Comparison of ENCODE assay signal across 22 cellular contexts in genomic region chr7:47471831-47472230, GRCh38.
DNase-seq lines count a peak whose midpoint lies in the region; ATAC-seq and TF ChIP-seq lines count a peak whose summit lies in the region.
"Had no signal": no experiment of that assay in that cellular context is flagged by ENCODE, and none has a peak within 500 bp of the region (broad histone marks: within the 10 kb centered on the region; RNA-seq: fewer than 3 reads in every experiment).

No MANE protein-coding gene starts in this region.

- H4K20me1 ChIP-seq in GM23248 (ENCODE audit: insufficient read depth), result no peaks in the 10 kb centered on the region

- peaks cover 14% of the 10 kb centered on the region for H3F3A ChIP-seq in GM23248 (ENCODE audit: insufficient read depth)

- peaks cover 4% of the 10 kb centered on the region for H3K27me3 Mint-ChIP-seq in nephron progenitor cell (ENCODE audit: low read depth, poor library complexity)
- no peaks in the 10 kb centered on the region for H3K27me3 Mint-ChIP-seq in activated T-cell treated with anti-CD3 and anti-CD28 coated beads, Interleukin-2, amount 50 U/mL, for 4 hours (ENCODE audit: low read depth)

- no peaks in the 10 kb centered on the region for H3K27me3 ChIP-seq in GM23248 (replicated peaks; ENCODE audit: insufficient read depth)
- no peaks in the 10 kb centered on the region for H3K27me3 ChIP-seq in spleen (replicated peaks in 1 of 7)
- H3K27me3 ChIP-seq: esophagus squamous epithelium, gastroesophageal sphincter, testis had no signal

- in situ Hi-C loops in GM23248 (cut with MboI), result no loop called here

- DNase-seq in GM23248, result peak; percentile 14
- DNase-seq in nephron progenitor cell, result no peak
- no peak for DNase-seq in spleen
- no peak for DNase-seq in KG1 (lab: John Stamatoyannopoulos, UW)
- no peak for DNase-seq in GM10248 (ENCODE audit: extremely low spot score)
- no peak for DNase-seq in activated T-cell treated with anti-CD3 and anti-CD28 coated beads, Interleukin-2, amount 50 U/mL, for 4 hours
- DNase-seq: activated CD8-positive, alpha-beta memory T cell treated with anti-CD3 and anti-CD28 coated beads, Interleukin-2, amount 50 U/mL, for 4 hours; activated effector memory CD4-positive, alpha-beta T cell treated with Interleukin-2 at 50 U/mL for 16 hours; DMS79 treated with DMSO at 0.1 percent for 48 hours; esophagus squamous epithelium; islet precursor cell; lower lobe of right lung; NCI-H1105 treated with DMSO at 0.1 percent for 48 hours; NCI-H510A treated with DMSO at 0.1 percent for 48 hours; occipital lobe; RPMI8226; testis had no signal

- peaks cover 14% of the 10 kb centered on the region for H3K9me3 Mint-ChIP-seq in nephron progenitor cell
- no peaks in the 10 kb centered on the region for H3K9me3 Mint-ChIP-seq in activated T-cell treated with anti-CD3 and anti-CD28 coated beads, Interleukin-2, amount 50 U/mL, for 4 hours
- H3K9me3 Mint-ChIP-seq: T-helper 2 cell treated with Interferon-gamma antibody and Interleukin-4, amounts not matched to agents 5 μg/mL and 100 μg/mL, for 36 hours had no signal

- no peak overlapping the region for H3K4me2 ChIP-seq in GM23248 (ENCODE audit: unreplicated experiment)

- 70 to 77% methylated on average over 3 of the region's 3 CpGs for WGBS in GM23248 (ENCODE audit: low coverage in 1 of 2, low lambda C conversion rate in 2 of 2, missing lambda C conversion rate in 2 of 2), 2 experiments
- 77 to 89% (median 83%) methylated on average over 3 of the region's 3 CpGs for WGBS in spleen, 5 donors

- peak overlapping the region; percentile 83 for H3K27ac Mint-ChIP-seq in nephron progenitor cell
- H3K27ac Mint-ChIP-seq: T-helper 2 cell treated with Interferon-gamma antibody and Interleukin-4, amounts not matched to agents 5 μg/mL and 100 μg/mL, for 36 hours had no signal

- CTCF ChIA-PET in GM10248 (lab: Yijun Ruan, JAX), result interaction anchor here (1.0 to 1.2 kb wide), 2 partner anchors 8 to 348 kb away, joined by 3 read pairs; no protein-coding TSS in a partner anchor

- H3K36me3 Mint-ChIP-seq in nephron progenitor cell (ENCODE audit: low read depth), result peaks cover 21% of the 10 kb centered on the region
- no peaks in the 10 kb centered on the region for H3K36me3 Mint-ChIP-seq in activated T-cell treated with anti-CD3 and anti-CD28 coated beads, Interleukin-2, amount 50 U/mL, for 4 hours (ENCODE audit: insufficient read depth)

- no peaks in the 10 kb centered on the region for H3K9me3 ChIP-seq in GM23248 (ENCODE audit: low read depth)
- H3K9me3 ChIP-seq in spleen, result no peaks in the 10 kb centered on the region
- H3K9me3 ChIP-seq: esophagus squamous epithelium, gastroesophageal sphincter, lower lobe of right lung, testis had no signal

- H2AFZ ChIP-seq in GM23248, result no peak overlapping the region

- no peak for ATAC-seq in activated T-cell treated with anti-CD3 and anti-CD28 coated beads, Interleukin-2, amount 50 U/mL, for 4 hours
- ATAC-seq: gastroesophageal sphincter, lower lobe of right lung had no signal

- no peak overlapping the region for H3K4me3 Mint-ChIP-seq in nephron progenitor cell
- no peak overlapping the region for H3K4me3 Mint-ChIP-seq in activated T-cell treated with anti-CD3 and anti-CD28 coated beads, Interleukin-2, amount 50 U/mL, for 4 hours
- H3K4me3 Mint-ChIP-seq: brain; T-helper 2 cell treated with Interferon-gamma antibody and Interleukin-4, amounts not matched to agents 5 μg/mL and 100 μg/mL, for 36 hours had no signal

- intact Hi-C loops in spleen (cut with DNase I; ENCODE audit: low total_unique reads), result no loop called here

- no peak overlapping the region for H3K4me3 ChIP-seq in GM23248
- no peak overlapping the region for H3K4me3 ChIP-seq in spleen
- H3K4me3 ChIP-seq: esophagus squamous epithelium, gastroesophageal sphincter, lower lobe of right lung, SK-N-MC, testis had no signal

- H3K9ac ChIP-seq in GM23248, result no peak overlapping the region

- H3K9me2 ChIP-seq in GM23248 (ENCODE audit: insufficient read depth), result no peaks in the 10 kb centered on the region

- TF ChIP-seq CTCF in VCaP (conservative IDR thresholded peaks at IDR 0.05) (no peak), nephron progenitor cell (IDR thresholded peaks at IDR 0.05) (no peak), spleen (IDR thresholded peaks at IDR 0.05 in 8 of 11, conservative IDR thresholded peaks at IDR 0.05 in 3 of 11) (no peak), GM10248 (IDR thresholded peaks at IDR 0.05; ENCODE audit: control extremely low read depth, extremely low read depth, low read depth, missing control alignments) (no peak)

- POLR2A ChIA-PET in GM10248 (lab: Yijun Ruan, JAX), result no interaction called here

- TF ChIP-seq POLR2A in spleen (IDR thresholded peaks at IDR 0.05), result no peak

- H3K79me2 ChIP-seq in GM23248 (ENCODE audit: insufficient read depth), result peaks cover 37% of the 10 kb centered on the region

- H3K4me1 ChIP-seq in GM23248 (ENCODE audit: insufficient read depth) (peaks cover 14% of the 10 kb centered on the region), spleen (peaks cover 12 to 55% (median 36%) of the 10 kb centered on the region in 6 donors)

- no peaks in the 10 kb centered on the region for H3K36me3 ChIP-seq in GM23248 (ENCODE audit: low read depth)
- H3K36me3 ChIP-seq in spleen, result peaks cover 0 to 44% (median 0%) of the 10 kb centered on the region in 6 donors
- H3K36me3 ChIP-seq: esophagus squamous epithelium, gastroesophageal sphincter had no signal

- peaks cover 41% of the 10 kb centered on the region for H3K4me1 Mint-ChIP-seq in nephron progenitor cell
- H3K4me1 Mint-ChIP-seq in activated T-cell treated with anti-CD3 and anti-CD28 coated beads, Interleukin-2, amount 50 U/mL, for 4 hours (ENCODE audit: low read depth), result no peaks in the 10 kb centered on the region

- H3K27ac ChIP-seq in GM23248 (no peak overlapping the region), VCaP (peak overlapping the region; percentile 96), spleen (peak overlapping the region in 5 of 8 donors; percentile 6 to 84 (median 34))
- H3K27ac ChIP-seq: gastroesophageal sphincter, lower lobe of right lung, SK-N-MC had no signal
